ENCODE assay signal across 11 cellular contexts in the genomic region with DNA sequence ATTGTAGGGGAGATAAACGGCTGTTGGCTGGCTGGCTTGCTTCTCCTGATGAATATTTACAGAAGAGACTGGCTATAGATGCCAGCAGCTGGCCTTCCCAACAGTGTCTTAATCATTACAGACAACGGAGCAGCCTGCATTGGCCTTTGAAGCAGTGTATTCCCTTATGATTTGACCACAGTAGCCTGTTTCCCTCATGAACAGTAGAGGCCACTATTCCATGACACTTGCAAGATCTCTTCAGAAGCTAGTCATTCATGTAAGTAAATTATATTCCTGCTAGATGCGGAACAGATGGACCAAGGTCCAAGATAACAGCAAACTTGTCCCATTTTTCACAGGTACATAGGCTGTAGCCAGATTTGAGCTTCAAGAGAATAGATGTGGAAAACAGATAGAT. TPM values are rescaled to one million over a fixed set of nuclear protein-coding genes. Genes with fewer than 3 reads are reported as not detected.
A peak's percentile ranks its signal among the peaks of the same experiment; 100 is the strongest.
DNase-seq lines count a peak whose midpoint lies in the region; ATAC-seq and TF ChIP-seq lines count a peak whose summit lies in the region.
"Had no signal": no experiment of that assay in that cellular context is flagged by ENCODE, and none has a peak within 500 bp of the region (broad histone marks: within the 10 kb centered on the region; RNA-seq: fewer than 3 reads in every experiment).

No MANE protein-coding gene starts in this region.

- intact Hi-C loops in cardiac septum (cut with DNase I), result no loop called here
- intact Hi-C loops in tibial artery (cut with DNase I; ENCODE audit: low total_unique reads), result no loop called here

- H3K27ac ChIP-seq in cardiac muscle cell (no peak overlapping the region), tibial artery (no peak overlapping the region)
- H3K27ac ChIP-seq: neutrophil had no signal

- no peaks in the 10 kb centered on the region for H3K36me3 ChIP-seq in cardiac muscle cell
- H3K36me3 ChIP-seq in tibial artery, result no peaks in the 10 kb centered on the region
- H3K36me3 ChIP-seq: neutrophil had no signal

- no peaks in the 10 kb centered on the region for H3K27me3 ChIP-seq in cardiac muscle cell
- H3K27me3 ChIP-seq in tibial artery, result peaks cover 0 to 4% of the 10 kb centered on the region in 2 donors
- H3K27me3 ChIP-seq: neutrophil had no signal

- H3K9me3 ChIP-seq in cardiac muscle cell (ENCODE audit: low read depth) (no peaks in the 10 kb centered on the region), tibial artery (no peaks in the 10 kb centered on the region)
- H3K9me3 ChIP-seq: neutrophil had no signal

- TF ChIP-seq CTCF in cardiac muscle cell (IDR thresholded peaks at IDR 0.05; ENCODE audit: low read depth, low read length) (peak; percentile 59), foreskin fibroblast (IDR thresholded peaks at IDR 0.05; ENCODE audit: low read depth, low read length) (peak; percentile 49), tibial artery (IDR thresholded peaks at IDR 0.05) (no peak)

- H3K4me1 ChIP-seq in cardiac muscle cell (ENCODE audit: low read depth) (no peaks in the 10 kb centered on the region), tibial artery (no peaks in the 10 kb centered on the region)

- H3K4me3 ChIP-seq in cardiac muscle cell, result no peak overlapping the region
- no peak overlapping the region for H3K4me3 ChIP-seq in foreskin fibroblast (ENCODE audit: low read depth in 1 of 2, low read length in 2 of 2)
- no peak overlapping the region for H3K4me3 ChIP-seq in tibial artery

- DNase-seq in cardiac muscle cell (ENCODE audit: low read depth in 1 of 2, low spot score in 1 of 2), result peak; percentile 36 to 68
- no peak for DNase-seq in cardiac septum (ENCODE audit: low spot score)
- DNase-seq in RPMI8226, result peak; percentile 8
- DNase-seq in foreskin fibroblast, result peak; percentile 36 to 70
- no peak for DNase-seq in tibial artery

- no peak for ATAC-seq in GM19351 (IDR thresholded peaks at IDR 0.05; ENCODE audit: unreplicated experiment)
- no peak for ATAC-seq in GM21526 (IDR thresholded peaks at IDR 0.05; ENCODE audit: low FRiP score, unreplicated experiment)
- no peak for ATAC-seq in GM18868 (IDR thresholded peaks at IDR 0.05; ENCODE audit: unreplicated experiment)

RNA-seq across cellular contexts. Expression of a gene that starts 47.3 kb away (rescaled TPM):
- not detected in 2 replicates for total RNA-seq in cardiac muscle cell
- not detected in 2 replicates for polyA plus RNA-seq in cardiac muscle cell
- total RNA-seq in cardiac septum, result not detected
- total RNA-seq: activated naive CD4-positive, alpha-beta T cell treated with anti-CD3 and anti-CD28 coated beads, Interleukin-2, amount 50 U/mL, for 72 hours; urinary bladder had no signal
- polyA plus RNA-seq: urinary bladder had no signal

Comparison
In these comparisons a context has a peak if more than half of its experiments do, and no peak if none do; other contexts are left out.
1. DNase-seq: peak in cardiac muscle cell (2 of 2), RPMI8226 (single experiment) and foreskin fibroblast (2 of 2); none in cardiac septum (single experiment) and tibial artery (0 of 2).
2. CTCF ChIP-seq: peak in cardiac muscle cell (single experiment) and foreskin fibroblast (single experiment); none in tibial artery (0 of 2).